In genomic region chr3:187986514-187986934, GRCh38 we compare ENCODE assay signal across 8 cellular contexts.
DNase-seq lines count a peak whose midpoint lies in the region; ATAC-seq and TF ChIP-seq lines count a peak whose summit lies in the region.

No MANE protein-coding gene starts in this region.

- H3K36me3 ChIP-seq in GM23248 (ENCODE audit: low read depth) (no peaks in the 10 kb centered on the region), esophagus muscularis mucosa (no peaks in the 10 kb centered on the region)

- no peaks in the 10 kb centered on the region for H3K79me2 ChIP-seq in GM23248 (ENCODE audit: insufficient read depth)

- H3K4me2 ChIP-seq in GM23248 (ENCODE audit: unreplicated experiment) = peak overlapping the region; percentile 34

- no peak for TF ChIP-seq POLR2A in esophagus muscularis mucosa (IDR thresholded peaks at IDR 0.05; ENCODE audit: low read depth)

- H3K27me3 ChIP-seq in GM23248 (replicated peaks; ENCODE audit: insufficient read depth) = no peaks in the 10 kb centered on the region
- no peaks in the 10 kb centered on the region for H3K27me3 ChIP-seq in esophagus muscularis mucosa

- peaks cover 19% of the 10 kb centered on the region for H3F3A ChIP-seq in GM23248 (ENCODE audit: insufficient read depth)

- no peak for ATAC-seq in naive thymus-derived CD8-positive, alpha-beta T cell
- no peak for ATAC-seq in GM18520 (IDR thresholded peaks at IDR 0.05; ENCODE audit: unreplicated experiment)

- H2AFZ ChIP-seq in GM23248 = no peak overlapping the region

- H3K4me3 ChIP-seq in GM23248 (no peak overlapping the region), esophagus muscularis mucosa (no peak overlapping the region)

- in situ Hi-C loops in GM23248 (cut with MboI) = no loop called here

- H3K27ac ChIP-seq in GM23248 (peak overlapping the region; percentile 54), esophagus muscularis mucosa (replicated peaks in 1 of 4) (no peak overlapping the region)

- H3K9me2 ChIP-seq in GM23248 (ENCODE audit: insufficient read depth) = no peaks in the 10 kb centered on the region

- no peaks in the 10 kb centered on the region for H4K20me1 ChIP-seq in GM23248 (ENCODE audit: insufficient read depth)

- POLR2A ChIA-PET in naive thymus-derived CD8-positive, alpha-beta T cell (lab: Charles Lee) = interaction anchor here (1.7 kb wide), 1 partner anchor 14 kb away, joined by 7 read pairs; no protein-coding TSS in a partner anchor

- no peak overlapping the region for H3K27ac Mint-ChIP-seq in chondrocyte (ENCODE audit: unreplicated experiment)
- peak overlapping the region in 4 of 10 donors; percentile 1 to 24 (median 10) for H3K27ac Mint-ChIP-seq in naive thymus-derived CD8-positive, alpha-beta T cell

- H3K36me3 Mint-ChIP-seq in chondrocyte (ENCODE audit: low read depth) = no peaks in the 10 kb centered on the region
- H3K36me3 Mint-ChIP-seq in naive thymus-derived CD8-positive, alpha-beta T cell = no peaks in the 10 kb centered on the region

- H3K9me3 ChIP-seq in GM23248 (ENCODE audit: low read depth) (no peaks in the 10 kb centered on the region), esophagus muscularis mucosa (no peaks in the 10 kb centered on the region)

- TF ChIP-seq CTCF in chondrocyte (IDR thresholded peaks at IDR 0.05) (peak; percentile 22), esophagus muscularis mucosa (IDR thresholded peaks at IDR 0.05) (no peak), GM20000 (IDR thresholded peaks at IDR 0.05; ENCODE audit: extremely low read depth, missing control alignments) (no peak)

- H3K9me3 Mint-ChIP-seq in chondrocyte (ENCODE audit: low read depth) = no peaks in the 10 kb centered on the region
- H3K9me3 Mint-ChIP-seq in naive thymus-derived CD8-positive, alpha-beta T cell = peaks cover 0 to 3% (median 0%) of the 10 kb centered on the region in 9 donors

- intact Hi-C loops in esophagus muscularis mucosa (cut with DNase I) = no loop called here

- TF ChIP-seq EP300 in esophagus muscularis mucosa (IDR thresholded peaks at IDR 0.05) = no peak

- H3K27me3 Mint-ChIP-seq in chondrocyte (ENCODE audit: low read depth) = no peaks in the 10 kb centered on the region
- no peaks in the 10 kb centered on the region for H3K27me3 Mint-ChIP-seq in naive thymus-derived CD8-positive, alpha-beta T cell

- H3K4me3 Mint-ChIP-seq in chondrocyte (ENCODE audit: unreplicated experiment) = no peak overlapping the region
- H3K4me3 Mint-ChIP-seq in naive thymus-derived CD8-positive, alpha-beta T cell = peak overlapping the region in 2 of 10 donors; percentile 2 to 6

- peaks cover 18% of the 10 kb centered on the region for H3K4me1 Mint-ChIP-seq in chondrocyte (ENCODE audit: low read depth)
- peaks cover 21 to 44% (median 33%) of the 10 kb centered on the region in 4 donors for H3K4me1 Mint-ChIP-seq in naive thymus-derived CD8-positive, alpha-beta T cell

- DNase-seq in GM23248 (peak; percentile 96), SIG-M5 treated with dmso at 0.1 percent for 504 hours (lab: John Stamatoyannopoulos, UW; ENCODE audit: unreplicated experiment) (peak; percentile 89), chondrocyte (ENCODE audit: low spot score) (no peak), esophagus muscularis mucosa (ENCODE audit: extremely low spot score) (no peak), GM20000 (ENCODE audit: low spot score) (no peak)
- peak; percentile 32 to 51 for DNase-seq in stimulated activated CD4-positive, alpha-beta T cell treated with anti-CD3 and anti-CD28 coated beads, Interleukin-15, amount 100 ng/mL, for 48 hours (ENCODE audit: low read depth in 2 of 2)
- no peak for DNase-seq in naive thymus-derived CD8-positive, alpha-beta T cell

- no peak overlapping the region for H3K9ac ChIP-seq in GM23248

- 0% methylated on average over 5 of the region's 5 CpGs for WGBS in GM23248 (ENCODE audit: low coverage in 1 of 2, low lambda C conversion rate in 2 of 2, missing lambda C conversion rate in 2 of 2), 2 experiments
- WGBS in esophagus muscularis mucosa = 44% methylated on average over 5 of the region's 5 CpGs

- H3K4me1 ChIP-seq in GM23248 (ENCODE audit: insufficient read depth) (peaks cover 17% of the 10 kb centered on the region), esophagus muscularis mucosa (peaks cover 0 to 6% (median 0%) of the 10 kb centered on the region in 4 donors)

Comparison
In these comparisons a context has a peak if more than half of its experiments do, and no peak if none do; other contexts are left out.
1. DNase-seq: peak in GM23248 (single experiment), SIG-M5 treated with dmso at 0.1 percent for 504 hours (single experiment) and stimulated activated CD4-positive, alpha-beta T cell treated with anti-CD3 and anti-CD28 coated beads, Interleukin-15, amount 100 ng/mL, for 48 hours (2 of 2); none in chondrocyte (single experiment), esophagus muscularis mucosa (single experiment), GM20000 (single experiment) and naive thymus-derived CD8-positive, alpha-beta T cell (0 of 10).